In the genomic region with DNA sequence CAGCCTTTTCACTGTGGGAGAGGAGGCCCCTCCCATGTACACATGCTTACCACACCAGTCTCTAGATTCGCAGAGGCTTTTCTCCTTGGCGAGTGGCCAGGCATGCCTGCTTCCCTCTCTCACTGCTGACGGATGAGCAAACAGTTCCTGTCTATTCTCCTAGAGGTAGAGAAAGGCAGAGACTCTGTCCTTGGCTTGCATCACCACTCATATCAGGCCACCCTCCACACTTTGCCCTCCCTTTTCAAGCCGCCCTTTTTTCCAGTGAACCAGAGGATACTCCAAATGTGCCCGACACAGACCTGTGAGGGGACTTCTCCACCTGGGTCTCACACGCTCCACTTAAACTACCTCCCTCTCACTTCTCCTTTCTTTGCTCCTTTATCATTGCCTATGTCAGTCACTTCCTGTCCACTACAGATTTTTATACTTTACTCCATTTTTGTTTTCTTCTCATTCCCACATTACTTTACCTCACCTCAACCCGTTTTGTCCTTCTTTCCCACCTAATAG, we compare ENCODE assay signal across 1 cellular context.
TF ChIP-seq lines count a peak whose summit lies in the region.

No MANE protein-coding gene starts in this region.

TF ChIP-seq in GM23338, 12 proteins besides CTCF, POLR2A, EP300 and RAD21 (continued from another document):
- TF ChIP-seq, protein P1, sequence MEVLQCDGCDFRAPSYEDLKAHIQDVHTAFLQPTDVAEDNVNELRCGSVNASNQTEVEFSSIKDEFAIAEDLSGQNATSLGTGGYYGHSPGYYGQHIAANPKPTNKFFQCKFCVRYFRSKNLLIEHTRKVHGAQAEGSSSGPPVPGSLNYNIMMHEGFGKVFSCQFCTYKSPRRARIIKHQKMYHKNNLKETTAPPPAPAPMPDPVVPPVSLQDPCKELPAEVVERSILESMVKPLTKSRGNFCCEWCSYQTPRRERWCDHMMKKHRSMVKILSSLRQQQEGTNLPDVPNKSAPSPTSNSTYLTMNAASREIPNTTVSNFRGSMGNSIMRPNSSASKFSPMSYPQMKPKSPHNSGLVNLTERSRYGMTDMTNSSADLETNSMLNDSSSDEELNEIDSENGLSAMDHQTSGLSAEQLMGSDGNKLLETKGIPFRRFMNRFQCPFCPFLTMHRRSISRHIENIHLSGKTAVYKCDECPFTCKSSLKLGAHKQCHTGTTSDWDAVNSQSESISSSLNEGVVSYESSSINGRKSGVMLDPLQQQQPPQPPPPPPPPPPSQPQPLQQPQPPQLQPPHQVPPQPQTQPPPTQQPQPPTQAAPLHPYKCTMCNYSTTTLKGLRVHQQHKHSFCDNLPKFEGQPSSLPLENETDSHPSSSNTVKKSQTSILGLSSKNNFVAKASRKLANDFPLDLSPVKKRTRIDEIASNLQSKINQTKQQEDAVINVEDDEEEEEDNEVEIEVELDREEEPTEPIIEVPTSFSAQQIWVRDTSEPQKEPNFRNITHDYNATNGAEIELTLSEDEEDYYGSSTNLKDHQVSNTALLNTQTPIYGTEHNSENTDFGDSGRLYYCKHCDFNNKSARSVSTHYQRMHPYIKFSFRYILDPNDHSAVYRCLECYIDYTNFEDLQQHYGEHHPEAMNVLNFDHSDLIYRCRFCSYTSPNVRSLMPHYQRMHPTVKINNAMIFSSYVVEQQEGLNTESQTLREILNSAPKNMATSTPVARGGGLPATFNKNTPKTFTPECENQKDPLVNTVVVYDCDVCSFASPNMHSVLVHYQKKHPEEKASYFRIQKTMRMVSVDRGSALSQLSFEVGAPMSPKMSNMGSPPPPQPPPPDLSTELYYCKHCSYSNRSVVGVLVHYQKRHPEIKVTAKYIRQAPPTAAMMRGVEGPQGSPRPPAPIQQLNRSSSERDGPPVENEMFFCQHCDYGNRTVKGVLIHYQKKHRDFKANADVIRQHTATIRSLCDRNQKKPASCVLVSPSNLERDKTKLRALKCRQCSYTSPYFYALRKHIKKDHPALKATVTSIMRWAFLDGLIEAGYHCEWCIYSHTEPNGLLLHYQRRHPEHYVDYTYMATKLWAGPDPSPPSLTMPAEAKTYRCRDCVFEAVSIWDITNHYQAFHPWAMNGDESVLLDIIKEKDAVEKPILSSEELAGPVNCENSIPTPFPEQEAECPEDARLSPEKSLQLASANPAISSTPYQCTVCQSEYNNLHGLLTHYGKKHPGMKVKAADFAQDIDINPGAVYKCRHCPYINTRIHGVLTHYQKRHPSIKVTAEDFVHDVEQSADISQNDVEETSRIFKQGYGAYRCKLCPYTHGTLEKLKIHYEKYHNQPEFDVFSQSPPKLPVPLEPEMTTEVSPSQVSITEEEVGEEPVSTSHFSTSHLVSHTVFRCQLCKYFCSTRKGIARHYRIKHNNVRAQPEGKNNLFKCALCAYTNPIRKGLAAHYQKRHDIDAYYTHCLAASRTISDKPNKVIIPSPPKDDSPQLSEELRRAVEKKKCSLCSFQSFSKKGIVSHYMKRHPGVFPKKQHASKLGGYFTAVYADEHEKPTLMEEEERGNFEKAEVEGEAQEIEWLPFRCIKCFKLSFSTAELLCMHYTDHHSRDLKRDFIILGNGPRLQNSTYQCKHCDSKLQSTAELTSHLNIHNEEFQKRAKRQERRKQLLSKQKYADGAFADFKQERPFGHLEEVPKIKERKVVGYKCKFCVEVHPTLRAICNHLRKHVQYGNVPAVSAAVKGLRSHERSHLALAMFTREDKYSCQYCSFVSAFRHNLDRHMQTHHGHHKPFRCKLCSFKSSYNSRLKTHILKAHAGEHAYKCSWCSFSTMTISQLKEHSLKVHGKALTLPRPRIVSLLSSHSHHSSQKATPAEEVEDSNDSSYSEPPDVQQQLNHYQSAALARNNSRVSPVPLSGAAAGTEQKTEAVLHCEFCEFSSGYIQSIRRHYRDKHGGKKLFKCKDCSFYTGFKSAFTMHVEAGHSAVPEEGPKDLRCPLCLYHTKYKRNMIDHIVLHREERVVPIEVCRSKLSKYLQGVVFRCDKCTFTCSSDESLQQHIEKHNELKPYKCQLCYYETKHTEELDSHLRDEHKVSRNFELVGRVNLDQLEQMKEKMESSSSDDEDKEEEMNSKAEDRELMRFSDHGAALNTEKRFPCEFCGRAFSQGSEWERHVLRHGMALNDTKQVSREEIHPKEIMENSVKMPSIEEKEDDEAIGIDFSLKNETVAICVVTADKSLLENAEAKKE (CRISPR knock-in tag; IDR thresholded peaks at IDR 0.05), result no peak
- TF ChIP-seq JUNB (IDR thresholded peaks at IDR 0.05; ENCODE audit: unreplicated experiment) (no peak), NANOG (IDR thresholded peaks at IDR 0.05; ENCODE audit: borderline replicate concordance) (no peak)
